Comparison of ENCODE assay signal across 9 cellular contexts in genomic region chr2:231513746-231514224, GRCh38. TPM values are rescaled to one million over a fixed set of nuclear protein-coding genes. Genes with fewer than 3 reads are reported as not detected.
A peak's percentile ranks its signal among the peaks of the same experiment; 100 is the strongest.
DNase-seq lines count a peak whose midpoint lies in the region; ATAC-seq and TF ChIP-seq lines count a peak whose summit lies in the region.
"Had no signal": no experiment of that assay in that cellular context is flagged by ENCODE, and none has a peak within 500 bp of the region (broad histone marks: within the 10 kb centered on the region; RNA-seq: fewer than 3 reads in every experiment).

No MANE protein-coding gene starts in this region.

- POLR2A ChIA-PET in activated naive CD8-positive, alpha-beta T cell treated with anti-CD3 and anti-CD28 coated beads, Interleukin-2, amount 10 ng/mL, durations not matched to agents 7 days and 5 days (lab: Charles Lee) = interaction anchor here (0.6 to 2.2 kb wide), 5 partner anchors 32 to 88 kb away, joined by 3 to 24 read pairs (median 4); partner anchors contain the start of gene NCL

- no peaks in the 10 kb centered on the region for H3K36me3 ChIP-seq in kidney epithelial cell (ENCODE audit: control insufficient read depth, insufficient read depth, low read length)
- no peaks in the 10 kb centered on the region for H3K36me3 ChIP-seq in mucosa of descending colon (ENCODE audit: low read depth)

- no peaks in the 10 kb centered on the region for H3K4me1 ChIP-seq in mucosa of descending colon (ENCODE audit: low read depth)

- H3K27ac Mint-ChIP-seq in T-helper 2 cell treated with Interferon-gamma antibody and Interleukin-4, amounts not matched to agents 5 μg/mL and 100 μg/mL, for 36 hours = peak overlapping the region; percentile 97
- peak overlapping the region; percentile 92 for H3K27ac Mint-ChIP-seq in activated naive CD8-positive, alpha-beta T cell treated with anti-CD3 and anti-CD28 coated beads, Interleukin-2, amount 10 ng/mL, durations not matched to agents 7 days and 5 days

- no peak for DNase-seq in T-helper 2 cell treated with Interferon-gamma antibody and Interleukin-4, amounts not matched to agents 5 μg/mL and 100 μg/mL, for 36 hours (ENCODE audit: low spot score)
- no peak for DNase-seq in T-helper 2 cell
- DNase-seq in activated naive CD8-positive, alpha-beta T cell treated with anti-CD3 and anti-CD28 coated beads, Interleukin-2, amount 10 ng/mL, durations not matched to agents 7 days and 5 days = no peak
- no peak for DNase-seq in kidney epithelial cell (ENCODE audit: low read depth)
- no peak for DNase-seq in mucosa of descending colon
- no peak for DNase-seq in SHP77 (lab: John Stamatoyannopoulos, UW)

- no peaks in the 10 kb centered on the region for H3K27me3 ChIP-seq in kidney epithelial cell (ENCODE audit: control insufficient read depth, insufficient read depth, low read length)

- ATAC-seq in activated naive CD8-positive, alpha-beta T cell treated with anti-CD3 and anti-CD28 coated beads, Interleukin-2, amount 10 ng/mL, durations not matched to agents 7 days and 5 days (ENCODE audit: low read depth) = no peak
- ATAC-seq in mucosa of descending colon = no peak
- ATAC-seq in HG02588 (IDR thresholded peaks at IDR 0.05; ENCODE audit: unreplicated experiment) = no peak

- H3K4me3 ChIP-seq in kidney epithelial cell (ENCODE audit: low read depth, low read length) (peak overlapping the region; percentile 59), mucosa of descending colon (no peak overlapping the region)

- intact Hi-C loops in mucosa of descending colon (cut with DNase I, micrococcal nuclease) = loop anchor here in 1 of 2 donors (10.0 kb wide), 1 partner anchor 49 kb away; the partner anchor contains the start of gene NCL

- H3K27ac ChIP-seq in temporal lobe (ENCODE audit: low read depth, low read length) = peak overlapping the region; percentile 77

- no peaks in the 10 kb centered on the region for H3K27me3 Mint-ChIP-seq in T-helper 2 cell treated with Interferon-gamma antibody and Interleukin-4, amounts not matched to agents 5 μg/mL and 100 μg/mL, for 36 hours (ENCODE audit: low read depth)
- H3K27me3 Mint-ChIP-seq in activated naive CD8-positive, alpha-beta T cell treated with anti-CD3 and anti-CD28 coated beads, Interleukin-2, amount 10 ng/mL, durations not matched to agents 7 days and 5 days = peaks cover 10% of the 10 kb centered on the region

- no peaks in the 10 kb centered on the region for H3K9me3 Mint-ChIP-seq in T-helper 2 cell treated with Interferon-gamma antibody and Interleukin-4, amounts not matched to agents 5 μg/mL and 100 μg/mL, for 36 hours
- H3K9me3 Mint-ChIP-seq in activated naive CD8-positive, alpha-beta T cell treated with anti-CD3 and anti-CD28 coated beads, Interleukin-2, amount 10 ng/mL, durations not matched to agents 7 days and 5 days = no peaks in the 10 kb centered on the region

- H3K9me3 ChIP-seq in mucosa of descending colon = no peaks in the 10 kb centered on the region

- H3K36me3 Mint-ChIP-seq in T-helper 2 cell treated with Interferon-gamma antibody and Interleukin-4, amounts not matched to agents 5 μg/mL and 100 μg/mL, for 36 hours (ENCODE audit: low read depth) = no peaks in the 10 kb centered on the region
- no peaks in the 10 kb centered on the region for H3K36me3 Mint-ChIP-seq in activated naive CD8-positive, alpha-beta T cell treated with anti-CD3 and anti-CD28 coated beads, Interleukin-2, amount 10 ng/mL, durations not matched to agents 7 days and 5 days

- TF ChIP-seq CTCF in kidney epithelial cell (IDR thresholded peaks at IDR 0.05; ENCODE audit: insufficient read depth, low read length, poor library complexity, severe bottlenecking) = no peak
- no peak for TF ChIP-seq CTCF in mucosa of descending colon (IDR thresholded peaks at IDR 0.05)

- peaks cover 30% of the 10 kb centered on the region for H3K4me1 Mint-ChIP-seq in T-helper 2 cell treated with Interferon-gamma antibody and Interleukin-4, amounts not matched to agents 5 μg/mL and 100 μg/mL, for 36 hours (ENCODE audit: low read depth)
- H3K4me1 Mint-ChIP-seq in activated naive CD8-positive, alpha-beta T cell treated with anti-CD3 and anti-CD28 coated beads, Interleukin-2, amount 10 ng/mL, durations not matched to agents 7 days and 5 days = peaks cover 19% of the 10 kb centered on the region

- H3K4me3 Mint-ChIP-seq in T-helper 2 cell treated with Interferon-gamma antibody and Interleukin-4, amounts not matched to agents 5 μg/mL and 100 μg/mL, for 36 hours = peak overlapping the region; percentile 96
- H3K4me3 Mint-ChIP-seq in activated naive CD8-positive, alpha-beta T cell treated with anti-CD3 and anti-CD28 coated beads, Interleukin-2, amount 10 ng/mL, durations not matched to agents 7 days and 5 days = peak overlapping the region; percentile 89

RNA-seq across cellular contexts. Expression of gene NMUR1, which starts 16.5 kb away (rescaled TPM):
- under 1 TPM; 0.89 to 0.94 TPM for total RNA-seq in activated naive CD8-positive, alpha-beta T cell treated with anti-CD3 and anti-CD28 coated beads, Interleukin-2, amount 10 ng/mL, durations not matched to agents 7 days and 5 days
- total RNA-seq in kidney epithelial cell = not detected in 2 replicates
- total RNA-seq in temporal lobe = under 0.01 TPM
- 1 to 10 TPM in 1 of 3 donors, under 1 TPM in 2; 0.57 to 1.2 (median 0.87) TPM for total RNA-seq in mucosa of descending colon
- total RNA-seq: LHCN-M2 had no signal

RNA-seq across cellular contexts. Expression of gene NCL, which starts 49.5 kb away (rescaled TPM):
- total RNA-seq in activated naive CD8-positive, alpha-beta T cell treated with anti-CD3 and anti-CD28 coated beads, Interleukin-2, amount 10 ng/mL, durations not matched to agents 7 days and 5 days = 100 to 1,000 TPM; 461 to 462 TPM
- total RNA-seq in kidney epithelial cell (122 and 160 TPM in 2 replicates), temporal lobe (157 TPM), mucosa of descending colon (100 to 1,000 TPM; 239 to 369 (median 328) TPM)
